Comparison of ENCODE assay signal across 17 cellular contexts in the genomic region with DNA sequence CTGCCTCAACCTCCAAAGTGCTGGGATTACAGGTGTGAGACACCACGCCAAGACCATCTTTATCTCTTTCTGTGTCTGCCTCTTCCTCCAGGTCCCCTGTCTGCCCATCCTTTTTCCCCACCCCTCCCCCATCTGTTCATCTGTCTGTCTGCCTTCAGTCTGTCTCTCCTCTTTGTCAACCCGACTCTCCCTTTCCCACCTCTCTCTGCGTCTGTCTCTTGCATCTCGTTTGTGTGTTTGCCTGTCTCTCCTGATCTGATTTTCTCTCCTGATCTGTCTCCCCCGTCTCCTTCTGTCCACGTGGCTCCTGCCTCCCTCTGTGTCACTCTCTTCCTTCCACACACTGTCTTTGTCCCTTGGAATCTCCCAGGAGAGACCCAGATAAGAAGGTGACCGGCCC. TPM values are rescaled to one million over a fixed set of nuclear protein-coding genes. Genes with fewer than 3 reads are reported as not detected.
DNase-seq lines count a peak whose midpoint lies in the region; ATAC-seq and TF ChIP-seq lines count a peak whose summit lies in the region.
"Had no signal": no experiment of that assay in that cellular context is flagged by ENCODE, and none has a peak within 500 bp of the region (broad histone marks: within the 10 kb centered on the region; RNA-seq: fewer than 3 reads in every experiment).

No MANE protein-coding gene starts in this region.

- no peaks in the 10 kb centered on the region; the same call in 1 of the 2 replicates for H3K36me3 ChIP-seq in Panc1 (ENCODE audit: control insufficient read depth, insufficient read depth, low read length)

- peaks cover 51% of the 10 kb centered on the region for H3K4me1 Mint-ChIP-seq in activated CD4-positive, alpha-beta T cell treated with anti-CD3 and anti-CD28 coated beads, Interleukin-2, amount 10 ng/mL, durations not matched to agents 7 days and 5 days
- peaks cover 90% of the 10 kb centered on the region for H3K4me1 Mint-ChIP-seq in dendritic cell treated with granulocyte-macrophage colony-stimulating factor and Interleukin-4, amounts not matched to agents 40 ng/mL and 50 ng/mL, for 4 days (ENCODE audit: low read depth)
- peaks cover 4% of the 10 kb centered on the region for H3K4me1 Mint-ChIP-seq in progenitor cell of endocrine pancreas (ENCODE audit: low read depth)

- in situ Hi-C loops in Panc1 (cut with HindIII; ENCODE audit: low pct_unique_long_range_greater_than_20kb, low sequenced_read_pairs) = no loop called here

- POLR2A ChIA-PET in activated CD4-positive, alpha-beta T cell treated with anti-CD3 and anti-CD28 coated beads, Interleukin-2, amount 10 ng/mL, durations not matched to agents 7 days and 5 days (lab: Charles Lee) = no interaction called here
- POLR2A ChIA-PET in Panc1 (lab: Charles Lee) = no interaction called here

- intact Hi-C loops in Panc1 (cut with micrococcal nuclease; ENCODE audit: unreplicated experiment) = no loop called here
- intact Hi-C loops in dendritic cell treated with granulocyte-macrophage colony-stimulating factor and Interleukin-4, amounts not matched to agents 40 ng/mL and 50 ng/mL, for 4 days (cut with micrococcal nuclease) = no loop called here

- H3K9me3 Mint-ChIP-seq in activated CD4-positive, alpha-beta T cell treated with anti-CD3 and anti-CD28 coated beads, Interleukin-2, amount 10 ng/mL, durations not matched to agents 7 days and 5 days = no peaks in the 10 kb centered on the region
- no peaks in the 10 kb centered on the region for H3K9me3 Mint-ChIP-seq in dendritic cell treated with granulocyte-macrophage colony-stimulating factor and Interleukin-4, amounts not matched to agents 40 ng/mL and 50 ng/mL, for 4 days
- H3K9me3 Mint-ChIP-seq in progenitor cell of endocrine pancreas (ENCODE audit: low read depth) = no peaks in the 10 kb centered on the region

- CTCF ChIA-PET in activated CD4-positive, alpha-beta T cell treated with anti-CD3 and anti-CD28 coated beads, Interleukin-2, amount 10 ng/mL, durations not matched to agents 7 days and 5 days (lab: Charles Lee) = no interaction called here
- CTCF ChIA-PET in Panc1 (lab: Charles Lee) = no interaction called here

- no peak for DNase-seq in activated CD4-positive, alpha-beta T cell treated with anti-CD3 and anti-CD28 coated beads, Interleukin-2, amount 10 ng/mL, durations not matched to agents 7 days and 5 days
- no peak for DNase-seq in activated CD4-positive, alpha-beta T cell treated with anti-CD3 and anti-CD28 coated beads for 4 hours
- DNase-seq in Panc1 (ENCODE audit: low read depth, low spot score) (no peak), progenitor cell of endocrine pancreas (ENCODE audit: low spot score, unreplicated experiment) (no peak), amygdala (lab: John Stamatoyannopoulos, UW) (no peak)
- DNase-seq: foreskin fibroblast, hypothalamus, NCI-H1417, NCI-H69, OCI-M1 had no signal

- H3K27ac ChIP-seq in Panc1 (ENCODE audit: low read length) = peak overlapping the region; percentile 48; the same call in 1 of the 2 replicates
- H3K27ac ChIP-seq: C4-2B, epithelial cell of prostate had no signal

- peaks cover 17% of the 10 kb centered on the region for H3K4me1 ChIP-seq in Panc1 (ENCODE audit: control insufficient read depth, insufficient read depth, low read length)

- no peaks in the 10 kb centered on the region for H3K9me3 ChIP-seq in Panc1 (ENCODE audit: control insufficient read depth, insufficient read depth, low read depth, low read length)

- H3K27me3 ChIP-seq in Panc1 (ENCODE audit: control insufficient read depth, insufficient read depth, low read length) = no peaks in the 10 kb centered on the region

- H3K4me3 Mint-ChIP-seq in activated CD4-positive, alpha-beta T cell treated with anti-CD3 and anti-CD28 coated beads, Interleukin-2, amount 10 ng/mL, durations not matched to agents 7 days and 5 days = no peak overlapping the region
- peak overlapping the region; percentile 2 for H3K4me3 Mint-ChIP-seq in dendritic cell treated with granulocyte-macrophage colony-stimulating factor and Interleukin-4, amounts not matched to agents 40 ng/mL and 50 ng/mL, for 4 days
- no peak overlapping the region for H3K4me3 Mint-ChIP-seq in progenitor cell of endocrine pancreas (ENCODE audit: low read depth)

- no peaks in the 10 kb centered on the region for H3K27me3 Mint-ChIP-seq in activated CD4-positive, alpha-beta T cell treated with anti-CD3 and anti-CD28 coated beads, Interleukin-2, amount 10 ng/mL, durations not matched to agents 7 days and 5 days
- no peaks in the 10 kb centered on the region for H3K27me3 Mint-ChIP-seq in dendritic cell treated with granulocyte-macrophage colony-stimulating factor and Interleukin-4, amounts not matched to agents 40 ng/mL and 50 ng/mL, for 4 days
- no peaks in the 10 kb centered on the region for H3K27me3 Mint-ChIP-seq in progenitor cell of endocrine pancreas

- peaks cover 26% of the 10 kb centered on the region for H3K36me3 Mint-ChIP-seq in activated CD4-positive, alpha-beta T cell treated with anti-CD3 and anti-CD28 coated beads, Interleukin-2, amount 10 ng/mL, durations not matched to agents 7 days and 5 days (ENCODE audit: low read depth)
- peaks cover 95% of the 10 kb centered on the region for H3K36me3 Mint-ChIP-seq in dendritic cell treated with granulocyte-macrophage colony-stimulating factor and Interleukin-4, amounts not matched to agents 40 ng/mL and 50 ng/mL, for 4 days (ENCODE audit: low read depth)
- peaks cover 13% of the 10 kb centered on the region for H3K36me3 Mint-ChIP-seq in progenitor cell of endocrine pancreas (ENCODE audit: insufficient read depth)

- TF ChIP-seq CTCF in Panc1 (IDR thresholded peaks at IDR 0.05) = no peak
- no peak for TF ChIP-seq CTCF in progenitor cell of endocrine pancreas (IDR thresholded peaks at IDR 0.05; ENCODE audit: unreplicated experiment)

- no peak for ATAC-seq in Panc1
- no peak for ATAC-seq in SK-N-SH treated with all-trans-retinoic acid at 6 μM for 48 hours
- no peak for ATAC-seq in HG03175 (IDR thresholded peaks at IDR 0.05; ENCODE audit: unreplicated experiment)
- ATAC-seq: GM12878 had no signal

- no TSS peak for BruUV-seq in Panc1 (replicated peaks; lab: Mats Ljungman, UMichigan)

- H3K27ac Mint-ChIP-seq in activated CD4-positive, alpha-beta T cell treated with anti-CD3 and anti-CD28 coated beads, Interleukin-2, amount 10 ng/mL, durations not matched to agents 7 days and 5 days = peak overlapping the region; percentile 50
- H3K27ac Mint-ChIP-seq in dendritic cell treated with granulocyte-macrophage colony-stimulating factor and Interleukin-4, amounts not matched to agents 40 ng/mL and 50 ng/mL, for 4 days = peak overlapping the region; percentile 94
- H3K27ac Mint-ChIP-seq in progenitor cell of endocrine pancreas = peak overlapping the region; percentile 57

- no peak overlapping the region for H3K4me3 ChIP-seq in Panc1 (ENCODE audit: low read depth in 2 of 2, low read length in 2 of 2)
- H3K4me3 ChIP-seq: GM12878 had no signal

TF ChIP-seq in SK-N-SH treated with all-trans-retinoic acid at 6 μM for 48 hours, 23 proteins besides CTCF, POLR2A, EP300 and RAD21:
- TF ChIP-seq TCF4 (CRISPR knock-in tag; IDR thresholded peaks at IDR 0.05; ENCODE audit: borderline replicate concordance) (no peak), GLIS3 (CRISPR knock-in tag; IDR thresholded peaks at IDR 0.05) (no peak), ZFP30 (CRISPR knock-in tag; IDR thresholded peaks at IDR 0.05) (no peak), ARNTL (CRISPR knock-in tag; IDR thresholded peaks at IDR 0.05; ENCODE audit: borderline replicate concordance, low read depth) (no peak), OSR1 (CRISPR knock-in tag; IDR thresholded peaks at IDR 0.05) (no peak), SNAI2 (CRISPR knock-in tag; IDR thresholded peaks at IDR 0.05) (no peak), ISL1 (CRISPR knock-in tag; IDR thresholded peaks at IDR 0.05) (no peak)
- TF ChIP-seq, protein P1, sequence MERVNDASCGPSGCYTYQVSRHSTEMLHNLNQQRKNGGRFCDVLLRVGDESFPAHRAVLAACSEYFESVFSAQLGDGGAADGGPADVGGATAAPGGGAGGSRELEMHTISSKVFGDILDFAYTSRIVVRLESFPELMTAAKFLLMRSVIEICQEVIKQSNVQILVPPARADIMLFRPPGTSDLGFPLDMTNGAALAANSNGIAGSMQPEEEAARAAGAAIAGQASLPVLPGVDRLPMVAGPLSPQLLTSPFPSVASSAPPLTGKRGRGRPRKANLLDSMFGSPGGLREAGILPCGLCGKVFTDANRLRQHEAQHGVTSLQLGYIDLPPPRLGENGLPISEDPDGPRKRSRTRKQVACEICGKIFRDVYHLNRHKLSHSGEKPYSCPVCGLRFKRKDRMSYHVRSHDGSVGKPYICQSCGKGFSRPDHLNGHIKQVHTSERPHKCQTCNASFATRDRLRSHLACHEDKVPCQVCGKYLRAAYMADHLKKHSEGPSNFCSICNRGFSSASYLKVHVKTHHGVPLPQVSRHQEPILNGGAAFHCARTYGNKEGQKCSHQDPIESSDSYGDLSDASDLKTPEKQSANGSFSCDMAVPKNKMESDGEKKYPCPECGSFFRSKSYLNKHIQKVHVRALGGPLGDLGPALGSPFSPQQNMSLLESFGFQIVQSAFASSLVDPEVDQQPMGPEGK (CRISPR knock-in tag; IDR thresholded peaks at IDR 0.05; ENCODE audit: borderline replicate concordance) = no peak

RNA-seq across cellular contexts. Expression of gene VASP, which starts 10.0 kb away (rescaled TPM):
- 100 to 1,000 TPM; 143 to 157 TPM for total RNA-seq in activated CD4-positive, alpha-beta T cell treated with anti-CD3 and anti-CD28 coated beads, Interleukin-2, amount 10 ng/mL, durations not matched to agents 7 days and 5 days
- 101 TPM for total RNA-seq in Panc1 (2021; ENCODE audit: unreplicated experiment)
- 108 TPM for polyA plus RNA-seq in Panc1 (2012; ENCODE audit: insufficient read length)
- total RNA-seq in progenitor cell of endocrine pancreas = 93.4 and 94.9 TPM in 2 replicates

RNA-seq across cellular contexts. Expression of gene PPM1N, which starts 19.0 kb away (rescaled TPM):
- total RNA-seq in activated CD4-positive, alpha-beta T cell treated with anti-CD3 and anti-CD28 coated beads, Interleukin-2, amount 10 ng/mL, durations not matched to agents 7 days and 5 days = 1 to 10 TPM in 1 of 2 experiments, under 1 TPM in 1; 0.82 to 1.1 TPM
- total RNA-seq in Panc1 (2021; ENCODE audit: unreplicated experiment) = 3.3 TPM
- 10.2 TPM for polyA plus RNA-seq in Panc1 (2012; ENCODE audit: insufficient read length)
- 0.62 TPM in 1 of 2 replicates, not detected in the other for total RNA-seq in progenitor cell of endocrine pancreas
- total RNA-seq: lung microvascular endothelial cell had no signal

RNA-seq across cellular contexts. Expression of gene RTN2, which starts 20.4 kb away (rescaled TPM):
- total RNA-seq in activated CD4-positive, alpha-beta T cell treated with anti-CD3 and anti-CD28 coated beads, Interleukin-2, amount 10 ng/mL, durations not matched to agents 7 days and 5 days = 1 to 10 TPM; 1.8 to 2.0 TPM
- 15.6 TPM for total RNA-seq in Panc1 (2021; ENCODE audit: unreplicated experiment)
- 31.9 TPM for polyA plus RNA-seq in Panc1 (2012; ENCODE audit: insufficient read length)
- 17.9 and 21.6 TPM in 2 replicates for total RNA-seq in progenitor cell of endocrine pancreas

RNA-seq across cellular contexts. Expression of gene FOSB, which starts 49.4 kb away (rescaled TPM):
- 10 to 100 TPM; 36.0 to 43.9 TPM for total RNA-seq in activated CD4-positive, alpha-beta T cell treated with anti-CD3 and anti-CD28 coated beads, Interleukin-2, amount 10 ng/mL, durations not matched to agents 7 days and 5 days
- total RNA-seq in Panc1 (2021; ENCODE audit: unreplicated experiment) (13.4 TPM), progenitor cell of endocrine pancreas (5.3 and 7.3 TPM in 2 replicates)
- polyA plus RNA-seq in Panc1 (2012; ENCODE audit: insufficient read length) = 6.1 TPM
